ENCODE assay signal across 28 cellular contexts in genomic region chr14:78683206-78683605, GRCh38.
"Had no signal": no experiment of that assay in that cellular context is flagged by ENCODE, and none has a peak within 500 bp of the region (broad histone marks: within the 10 kb centered on the region; RNA-seq: fewer than 3 reads in every experiment).

No MANE protein-coding gene starts in this region.

- H3K27ac ChIP-seq: breast epithelium, SJSA1 had no signal

- H3K4me3 Mint-ChIP-seq: activated CD4-positive, alpha-beta T cell treated with anti-CD3 and anti-CD28 coated beads for 36 hours; activated CD4-positive, alpha-beta T cell treated with anti-CD3 and anti-CD28 coated beads, Interleukin-2, amount 10 ng/mL, durations not matched to agents 7 days and 5 days; activated CD8-positive, alpha-beta T cell treated with anti-CD3 and anti-CD28 coated beads, Interleukin-2, amount 10 ng/mL, durations not matched to agents 7 days and 5 days; activated naive CD4-positive, alpha-beta T cell treated with anti-CD3 and anti-CD28 coated beads, Interleukin-2, amount 10 ng/mL, durations not matched to agents 7 days and 5 days; activated naive CD8-positive, alpha-beta T cell; activated naive CD8-positive, alpha-beta T cell treated with anti-CD3 and anti-CD28 coated beads, Interleukin-2, amount 50 U/mL, for 24 hours; activated T-cell treated with anti-CD3 and anti-CD28 coated beads, Interleukin-2, amount 50 U/mL, for 24 hours; T-helper 1 cell treated with Interleukin-12 subunit alpha and Interleukin-12 subunit beta and Interleukin-4 antibody, amounts not matched to agents 30 μg/mL and 1 μg/mL, for 36 hours; T-helper 2 cell treated with Interferon-gamma antibody and Interleukin-4, amounts not matched to agents 5 μg/mL and 100 μg/mL, for 36 hours had no signal

- H3K9me3 ChIP-seq: breast epithelium, SJSA1 had no signal

- H3K9ac ChIP-seq: SK-N-SH had no signal

- H3K36me3 Mint-ChIP-seq: activated naive CD4-positive, alpha-beta T cell treated with anti-CD3 and anti-CD28 coated beads, Interleukin-2, amount 10 ng/mL, durations not matched to agents 7 days and 5 days; activated naive CD8-positive, alpha-beta T cell had no signal

- DNase-seq: activated CD4-positive, alpha-beta T cell treated with anti-CD3 and anti-CD28 coated beads for 36 hours; activated CD4-positive, alpha-beta T cell treated with anti-CD3 and anti-CD28 coated beads, Interleukin-2, amount 10 ng/mL, durations not matched to agents 7 days and 5 days; activated CD4-positive, alpha-beta T cell treated with anti-CD3 and anti-CD28 coated beads, Interleukin-2, amount 50 U/mL, for 48 hours; activated CD8-positive, alpha-beta T cell treated with anti-CD3 and anti-CD28 coated beads, Interleukin-2, amount 10 ng/mL, durations not matched to agents 7 days and 5 days; activated gamma-delta T cell treated with Interleukin-2 at 50 U/mL for 16 hours; activated naive CD4-positive, alpha-beta T cell treated with anti-CD3 and anti-CD28 coated beads, Interleukin-2, amount 10 ng/mL, durations not matched to agents 7 days and 5 days; activated naive CD8-positive, alpha-beta T cell treated with anti-CD3 and anti-CD28 coated beads, Interleukin-2, amount 50 U/mL, for 24 hours; activated T-cell treated with anti-CD3 and anti-CD28 coated beads, Interleukin-2, amount 50 U/mL, for 24 hours; anterior cingulate cortex; caudate nucleus; cerebellar nuclear complex; Karpas-422; KBM-7; NCI-H1436; NCI-H1694; NCI-H1930; NCI-H2081 treated with DMSO at 0.1 percent for 48 hours; NCI-H226; NCI-H446 treated with DMSO at 0.1 percent for 48 hours; SHP77; SK-N-SH had no signal

- FAIRE-seq: TTC549 had no signal

- ATAC-seq: activated CD4-positive, alpha-beta T cell treated with anti-CD3 and anti-CD28 coated beads for 36 hours; activated CD8-positive, alpha-beta T cell treated with anti-CD3 and anti-CD28 coated beads, Interleukin-2, amount 10 ng/mL, durations not matched to agents 7 days and 5 days; activated naive CD8-positive, alpha-beta T cell treated with anti-CD3 and anti-CD28 coated beads, Interleukin-2, amount 50 U/mL, for 24 hours; Panc1 had no signal

- H3K27ac Mint-ChIP-seq: activated CD4-positive, alpha-beta T cell treated with anti-CD3 and anti-CD28 coated beads for 36 hours; activated CD4-positive, alpha-beta T cell treated with anti-CD3 and anti-CD28 coated beads, Interleukin-2, amount 10 ng/mL, durations not matched to agents 7 days and 5 days; activated CD8-positive, alpha-beta T cell treated with anti-CD3 and anti-CD28 coated beads, Interleukin-2, amount 10 ng/mL, durations not matched to agents 7 days and 5 days; activated naive CD4-positive, alpha-beta T cell treated with anti-CD3 and anti-CD28 coated beads, Interleukin-2, amount 10 ng/mL, durations not matched to agents 7 days and 5 days; activated naive CD8-positive, alpha-beta T cell; activated naive CD8-positive, alpha-beta T cell treated with anti-CD3 and anti-CD28 coated beads, Interleukin-2, amount 50 U/mL, for 24 hours; activated T-cell treated with anti-CD3 and anti-CD28 coated beads, Interleukin-2, amount 50 U/mL, for 24 hours; T-helper 1 cell treated with Interleukin-12 subunit alpha and Interleukin-12 subunit beta and Interleukin-4 antibody, amounts not matched to agents 30 μg/mL and 1 μg/mL, for 36 hours; T-helper 2 cell treated with Interferon-gamma antibody and Interleukin-4, amounts not matched to agents 5 μg/mL and 100 μg/mL, for 36 hours had no signal

- H3K27me3 Mint-ChIP-seq: activated CD4-positive, alpha-beta T cell treated with anti-CD3 and anti-CD28 coated beads, Interleukin-2, amount 10 ng/mL, durations not matched to agents 7 days and 5 days; activated naive CD4-positive, alpha-beta T cell treated with anti-CD3 and anti-CD28 coated beads, Interleukin-2, amount 10 ng/mL, durations not matched to agents 7 days and 5 days; activated naive CD8-positive, alpha-beta T cell had no signal

- H3K4me3 ChIP-seq: breast epithelium, SJSA1 had no signal

- H3K4me1 Mint-ChIP-seq: activated CD4-positive, alpha-beta T cell treated with anti-CD3 and anti-CD28 coated beads for 36 hours; activated CD4-positive, alpha-beta T cell treated with anti-CD3 and anti-CD28 coated beads, Interleukin-2, amount 10 ng/mL, durations not matched to agents 7 days and 5 days; activated naive CD4-positive, alpha-beta T cell treated with anti-CD3 and anti-CD28 coated beads, Interleukin-2, amount 10 ng/mL, durations not matched to agents 7 days and 5 days; activated naive CD8-positive, alpha-beta T cell treated with anti-CD3 and anti-CD28 coated beads, Interleukin-2, amount 50 U/mL, for 24 hours had no signal

- H3K4me1 ChIP-seq: breast epithelium, SJSA1 had no signal

- H3K9me3 Mint-ChIP-seq: activated CD4-positive, alpha-beta T cell treated with anti-CD3 and anti-CD28 coated beads, Interleukin-2, amount 10 ng/mL, durations not matched to agents 7 days and 5 days; activated naive CD4-positive, alpha-beta T cell treated with anti-CD3 and anti-CD28 coated beads, Interleukin-2, amount 10 ng/mL, durations not matched to agents 7 days and 5 days; activated naive CD8-positive, alpha-beta T cell treated with anti-CD3 and anti-CD28 coated beads, Interleukin-2, amount 50 U/mL, for 24 hours; activated T-cell treated with anti-CD3 and anti-CD28 coated beads, Interleukin-2, amount 50 U/mL, for 24 hours; T-helper 1 cell treated with Interleukin-12 subunit alpha and Interleukin-12 subunit beta and Interleukin-4 antibody, amounts not matched to agents 30 μg/mL and 1 μg/mL, for 36 hours; T-helper 2 cell treated with Interferon-gamma antibody and Interleukin-4, amounts not matched to agents 5 μg/mL and 100 μg/mL, for 36 hours had no signal

- H3K4me2 ChIP-seq: SK-N-SH had no signal

- H3K27me3 ChIP-seq: breast epithelium, SJSA1 had no signal

- H3K36me3 ChIP-seq: breast epithelium, SJSA1 had no signal
